In genomic region chr5:131164161-131164930, GRCh38 we compare ENCODE assay signal across 8 cellular contexts. TPM values are rescaled to one million over a fixed set of nuclear protein-coding genes. Genes with fewer than 3 reads are reported as not detected.
DNase-seq lines count a peak whose midpoint lies in the region; ATAC-seq, FAIRE-seq and TF ChIP-seq lines count a peak whose summit lies in the region.

No MANE protein-coding gene starts in this region.

- peaks cover 31% of the 10 kb centered on the region for H3K36me3 Mint-ChIP-seq in WTC11

- peaks cover 3% of the 10 kb centered on the region; the same call in 1 of the 2 replicates for H3K9me3 Mint-ChIP-seq in WTC11

- FAIRE-seq in bronchial epithelial cell (lab: Jason Lieb, UNC): no peak

- DNase-seq in NCI-H1436 (lab: John Stamatoyannopoulos, UW) (peak; percentile 53), NCI-H1436 treated with DMSO at 0.1 percent for 48 hours (lab: John Stamatoyannopoulos, UW) (no peak), NCI-H2029 (lab: John Stamatoyannopoulos, UW) (peak; percentile 54), WTC11 (ENCODE audit: low spot score) (peak; percentile 63), bronchial epithelial cell (ENCODE audit: low read depth) (peak; percentile 54), inferior parietal cortex (ENCODE audit: extremely low spot score) (peak; percentile 66)
- DNase-seq in stimulated activated CD4-positive, alpha-beta T cell treated with anti-CD3 and anti-CD28 coated beads, Interleukin-12 subunit alpha, Interleukin-12 subunit beta, amount 100 ng/mL, for 24 hours (ENCODE audit: low read depth in 2 of 2): peak; percentile 45 to 48

- H3K27me3 Mint-ChIP-seq in WTC11 (ENCODE audit: low read depth): no peaks in the 10 kb centered on the region

- POLR2A ChIA-PET in WTC11 (lab: Charles Lee): interaction anchor here (0.6 to 1.0 kb wide), 2 partner anchors 100 to 162 kb away, joined by 3 to 6 read pairs; partner anchors contain the start of gene CDC42SE2

- ATAC-seq in HG02840 (IDR thresholded peaks at IDR 0.05; ENCODE audit: low FRiP score, unreplicated experiment) (peak; percentile 71), WTC11 (peak; percentile 54)

- peak overlapping the region; percentile 94 for H3K27ac Mint-ChIP-seq in WTC11

- H3K27me3 ChIP-seq in bronchial epithelial cell (ENCODE audit: control insufficient read depth, insufficient read depth, low read length): no peaks in the 10 kb centered on the region

- CTCF ChIA-PET in WTC11 (lab: Charles Lee): interaction anchor here (1.0 kb wide), 1 partner anchor 218 kb away, joined by 7 read pairs; no protein-coding TSS in a partner anchor

- H3K4me3 Mint-ChIP-seq in WTC11: peak overlapping the region; percentile 90

- peaks cover 3% of the 10 kb centered on the region for H3K36me3 ChIP-seq in bronchial epithelial cell (ENCODE audit: control insufficient read depth, insufficient read depth, low read length)

- H3K4me3 ChIP-seq in bronchial epithelial cell (ENCODE audit: low read depth, low read length): peak overlapping the region; percentile 96

- no peak for TF ChIP-seq CTCF in WTC11 (IDR thresholded peaks at IDR 0.05)
- TF ChIP-seq CTCF in bronchial epithelial cell (IDR thresholded peaks at IDR 0.05; ENCODE audit: insufficient read depth, low read length, severe bottlenecking): no peak

- H3K4me1 Mint-ChIP-seq in WTC11: peaks cover 27% of the 10 kb centered on the region

TF ChIP-seq in WTC11, 78 proteins besides CTCF, POLR2A, EP300 and RAD21:
- TF ChIP-seq HMGA2 (CRISPR knock-in tag; IDR thresholded peaks at IDR 0.05) (no peak), GABPB1 (CRISPR knock-in tag; IDR thresholded peaks at IDR 0.05) (peak; percentile 37; the same call in 1 of the 2 replicates), ETV6 (CRISPR knock-in tag; IDR thresholded peaks at IDR 0.05) (no peak), SP1 (CRISPR knock-in tag; conservative IDR thresholded peaks at IDR 0.05) (no peak; the same call in 1 of the 2 replicates), NR1H2 (CRISPR knock-in tag; IDR thresholded peaks at IDR 0.05) (no peak), KAT7 (CRISPR knock-in tag; IDR thresholded peaks at IDR 0.05; ENCODE audit: borderline replicate concordance) (0 out of 2 replicates have a peak, but pooled peaks have one; percentile 27), NR3C1 (CRISPR knock-in tag; conservative IDR thresholded peaks at IDR 0.05; ENCODE audit: low read depth) (no peak), CBFB (CRISPR knock-in tag; IDR thresholded peaks at IDR 0.05; ENCODE audit: low read depth) (no peak), CREM (CRISPR knock-in tag; IDR thresholded peaks at IDR 0.05) (0 out of 2 replicates have a peak, but pooled peaks have one; percentile 19), FOXK1 (CRISPR knock-in tag; IDR thresholded peaks at IDR 0.05) (peak; percentile 27; the same call in 1 of the 2 replicates), JUN (CRISPR knock-in tag; IDR thresholded peaks at IDR 0.05) (peak; percentile 20; the same call in 1 of the 2 replicates), ZNF423 (CRISPR knock-in tag; IDR thresholded peaks at IDR 0.05) (peak; percentile 59), AR (CRISPR knock-in tag; IDR thresholded peaks at IDR 0.05) (no peak), USF1 (CRISPR knock-in tag; IDR thresholded peaks at IDR 0.05) (peak; percentile 38; the same call in 1 of the 2 replicates), TEAD1 (CRISPR knock-in tag; IDR thresholded peaks at IDR 0.05) (no peak), ZNF232 (CRISPR knock-in tag; IDR thresholded peaks at IDR 0.05) (no peak)

RNA-seq across cellular contexts. Expression of gene HINT1, which starts 0.7 kb away (rescaled TPM):
- 197 to 200 TPM (median 198 TPM) in 3 replicates for total RNA-seq in WTC11 (2021)
- 344 and 399 TPM in 2 replicates for total RNA-seq in bronchial epithelial cell

RNA-seq across cellular contexts. Expression of gene LYRM7, which starts 6.4 kb away (rescaled TPM):
- total RNA-seq in WTC11 (2021): 11.1 to 13.0 TPM (median 11.2 TPM) in 3 replicates
- 6.6 and 8.1 TPM in 2 replicates for total RNA-seq in bronchial epithelial cell
